Comparison of ENCODE assay signal across 8 cellular contexts in genomic region chr2:3519255-3520190, GRCh38. TPM values are rescaled to one million over a fixed set of nuclear protein-coding genes. Genes with fewer than 3 reads are reported as not detected.
DNase-seq lines count a peak whose midpoint lies in the region; ATAC-seq, FAIRE-seq and TF ChIP-seq lines count a peak whose summit lies in the region.

Gene ADI1 (minus strand): TSS chr2:3519531. CDS start chr2:3519487, 44 bp downstream.

- intact Hi-C loops in activated T-helper 1 cell treated with anti-CD3 and anti-CD28 coated beads, Interleukin-12 subunit alpha, Interleukin-12 subunit beta, Interleukin-2, Interleukin-4 antibody, amounts not matched to agents 30 ng/mL and 10 ng/mL and 1 ng/mL, durations not matched to agents 14 hours and 24 hours and 36 hours (cut with micrococcal nuclease) = loop anchor here (1.0 to 2.0 kb wide), 5 partner anchors 39 to 297 kb away; partner anchors contain the start of genes EIPR1 and RNASEH1

- H3K4me2 ChIP-seq in fibroblast of lung (ENCODE audit: extremely low read depth, insufficient read depth, low read length) = peak within 1 kb of the TSS; percentile 93

- no peaks in the 10 kb centered on the region for H3K36me3 ChIP-seq in fibroblast of lung (ENCODE audit: control insufficient read depth, insufficient read depth, low read length)

- H3K27me3 Mint-ChIP-seq in activated T-helper 1 cell treated with anti-CD3 and anti-CD28 coated beads, Interleukin-12 subunit alpha, Interleukin-12 subunit beta, Interleukin-2, Interleukin-4 antibody, amounts not matched to agents 30 ng/mL and 10 ng/mL and 1 ng/mL, durations not matched to agents 14 hours and 24 hours and 36 hours (ENCODE audit: insufficient read depth) = peaks cover 3% of the 10 kb centered on the region
- peaks cover 0 to 4% (median 0%) of the 10 kb centered on the region in 5 donors for H3K27me3 Mint-ChIP-seq in naive thymus-derived CD8-positive, alpha-beta T cell

- peak within 1 kb of the TSS; percentile 92 for H3K27ac Mint-ChIP-seq in activated T-helper 1 cell treated with anti-CD3 and anti-CD28 coated beads, Interleukin-12 subunit alpha, Interleukin-12 subunit beta, Interleukin-2, Interleukin-4 antibody, amounts not matched to agents 30 ng/mL and 10 ng/mL and 1 ng/mL, durations not matched to agents 14 hours and 24 hours and 36 hours
- H3K27ac Mint-ChIP-seq in naive thymus-derived CD8-positive, alpha-beta T cell = peak within 1 kb of the TSS; percentile 65 to 99 (median 94)

- DNase-seq in DMS114 treated with DMSO at 0.1 percent for 48 hours (lab: John Stamatoyannopoulos, UW; ENCODE audit: unreplicated experiment) (peak; percentile 36), HTR-8/SVneo (ENCODE audit: insufficient read length, low spot score) (peak; percentile 66), fibroblast of lung (ENCODE audit: low read depth in 2 of 2) (peak; percentile 67 to 77)
- peak; percentile 79 for DNase-seq in activated T-helper 1 cell treated with anti-CD3 and anti-CD28 coated beads, Interleukin-12 subunit alpha, Interleukin-12 subunit beta, Interleukin-2, Interleukin-4 antibody, amounts not matched to agents 30 ng/mL and 10 ng/mL and 1 ng/mL, durations not matched to agents 14 hours and 24 hours and 36 hours (ENCODE audit: low spot score)
- DNase-seq in naive thymus-derived CD8-positive, alpha-beta T cell = peak in 8 of 10 donors; percentile 65 to 87 (median 70)
- peak; percentile 81 for DNase-seq in stimulated activated naive CD4-positive, alpha-beta T cell treated with Interleukin-2 at 50 U/mL for 16 hours (lab: John Stamatoyannopoulos, UW)

- peaks cover 12% of the 10 kb centered on the region for H3K9me3 Mint-ChIP-seq in activated T-helper 1 cell treated with anti-CD3 and anti-CD28 coated beads, Interleukin-12 subunit alpha, Interleukin-12 subunit beta, Interleukin-2, Interleukin-4 antibody, amounts not matched to agents 30 ng/mL and 10 ng/mL and 1 ng/mL, durations not matched to agents 14 hours and 24 hours and 36 hours
- peaks cover 0 to 9% (median 4%) of the 10 kb centered on the region in 9 donors for H3K9me3 Mint-ChIP-seq in naive thymus-derived CD8-positive, alpha-beta T cell

- H4K20me1 ChIP-seq in fibroblast of lung (ENCODE audit: control insufficient read depth, extremely low read depth, insufficient read depth, low read length) = no peaks in the 10 kb centered on the region

- H2AFZ ChIP-seq in fibroblast of lung (ENCODE audit: low read length) = peak within 1 kb of the TSS; percentile 69

- no peak for FAIRE-seq in HTR-8/SVneo (lab: Jason Lieb, UNC)

- H3K9me3 ChIP-seq in fibroblast of lung (ENCODE audit: control insufficient read depth, insufficient read depth, low read depth, low read length) = no peaks in the 10 kb centered on the region

- POLR2A ChIA-PET in naive thymus-derived CD8-positive, alpha-beta T cell (lab: Charles Lee) = interaction anchor here (0.7 to 4.6 kb wide), 16 partner anchors 10 to 141 kb away, joined by 3 to 81 read pairs (median 6); partner anchors contain the start of genes EIPR1, RNASEH1, RPS7 and TRAPPC12

- peak within 1 kb of the TSS; percentile 61 to 90 (median 88) for H3K4me3 ChIP-seq in fibroblast of lung (replicated peaks in 1 of 4; ENCODE audit: control extremely low read depth in 1 of 4, insufficient read depth in 1 of 4, low read depth in 3 of 4, low read length in 4 of 4)

- peak; percentile 64 for ATAC-seq in GM21390 (IDR thresholded peaks at IDR 0.05; ENCODE audit: unreplicated experiment)
- peak; percentile 61 to 68 for ATAC-seq in naive thymus-derived CD8-positive, alpha-beta T cell

- H3K27me3 ChIP-seq in fibroblast of lung (ENCODE audit: control insufficient read depth, insufficient read depth, low read length) = no peaks in the 10 kb centered on the region

- H3K79me2 ChIP-seq in fibroblast of lung (ENCODE audit: control insufficient read depth, insufficient read depth, low read length) = peaks cover 15% of the 10 kb centered on the region

- peaks cover 17% of the 10 kb centered on the region for H3K36me3 Mint-ChIP-seq in activated T-helper 1 cell treated with anti-CD3 and anti-CD28 coated beads, Interleukin-12 subunit alpha, Interleukin-12 subunit beta, Interleukin-2, Interleukin-4 antibody, amounts not matched to agents 30 ng/mL and 10 ng/mL and 1 ng/mL, durations not matched to agents 14 hours and 24 hours and 36 hours (ENCODE audit: low read depth)
- peaks cover 2 to 9% (median 5%) of the 10 kb centered on the region in 3 donors for H3K36me3 Mint-ChIP-seq in naive thymus-derived CD8-positive, alpha-beta T cell

- TF ChIP-seq CTCF in fibroblast of lung (conservative IDR thresholded peaks at IDR 0.05 in 1 of 2, IDR thresholded peaks at IDR 0.05 in 1 of 2; ENCODE audit: low read depth in 1 of 2, low read length in 2 of 2) = no peak

- peak within 1 kb of the TSS; percentile 94 for H3K4me3 Mint-ChIP-seq in activated T-helper 1 cell treated with anti-CD3 and anti-CD28 coated beads, Interleukin-12 subunit alpha, Interleukin-12 subunit beta, Interleukin-2, Interleukin-4 antibody, amounts not matched to agents 30 ng/mL and 10 ng/mL and 1 ng/mL, durations not matched to agents 14 hours and 24 hours and 36 hours
- peak within 1 kb of the TSS; percentile 90 to 98 (median 94) for H3K4me3 Mint-ChIP-seq in naive thymus-derived CD8-positive, alpha-beta T cell

- peaks cover 14% of the 10 kb centered on the region for H3K4me1 ChIP-seq in fibroblast of lung (ENCODE audit: control insufficient read depth, extremely low read depth, insufficient read depth, low read length)

- H3K9ac ChIP-seq in fibroblast of lung (ENCODE audit: insufficient read depth, low read length) = peak within 1 kb of the TSS; percentile 89

- peak within 1 kb of the TSS; percentile 80 for H3K27ac ChIP-seq in fibroblast of lung (ENCODE audit: insufficient read depth, low read length)

- H3K4me1 Mint-ChIP-seq in activated T-helper 1 cell treated with anti-CD3 and anti-CD28 coated beads, Interleukin-12 subunit alpha, Interleukin-12 subunit beta, Interleukin-2, Interleukin-4 antibody, amounts not matched to agents 30 ng/mL and 10 ng/mL and 1 ng/mL, durations not matched to agents 14 hours and 24 hours and 36 hours (ENCODE audit: low read depth) = peaks cover 41% of the 10 kb centered on the region
- H3K4me1 Mint-ChIP-seq in naive thymus-derived CD8-positive, alpha-beta T cell = peaks cover 27 to 43% (median 39%) of the 10 kb centered on the region in 4 donors

TF ChIP-seq in PFSK-1, 5 proteins besides CTCF, POLR2A, EP300 and RAD21:
- no peak for TF ChIP-seq REST (IDR thresholded peaks at IDR 0.05; ENCODE audit: insufficient read depth in 1 of 2, low read depth in 2 of 2, low read length in 2 of 2)
- TF ChIP-seq POLR2AphosphoS5 (IDR thresholded peaks at IDR 0.05; ENCODE audit: low read depth, low read length) = peak; percentile 88
- peak; percentile 61; the same call in 1 of the 2 replicates for TF ChIP-seq TAF1 (IDR thresholded peaks at IDR 0.05; ENCODE audit: borderline replicate concordance, insufficient read depth, low read length)
- peak; percentile 66 for TF ChIP-seq FOXP2 (optimal IDR thresholded peaks at IDR 0.05; ENCODE audit: borderline replicate concordance, extremely low read depth, extremely low read length, insufficient read depth)

RNA-seq across cellular contexts. Expression of gene ADI1, which starts in this region (rescaled TPM):
- 50.1 TPM for polyA plus RNA-seq in PFSK-1 (2012; ENCODE audit: insufficient read length, low read depth)
- total RNA-seq in activated T-helper 1 cell treated with anti-CD3 and anti-CD28 coated beads, Interleukin-12 subunit alpha, Interleukin-12 subunit beta, Interleukin-2, Interleukin-4 antibody, amounts not matched to agents 30 ng/mL and 10 ng/mL and 1 ng/mL, durations not matched to agents 14 hours and 24 hours and 36 hours = 35.5 and 36.0 TPM in 2 replicates
- 22.1 and 41.9 TPM in 2 replicates for total RNA-seq in fibroblast of lung
- polyA plus RNA-seq in fibroblast of lung = 69.3 and 83.0 TPM in 2 replicates
- 62.6 and 75.5 TPM in 2 replicates for polyA plus RNA-seq in fibroblast of lung (2012)
- polyA minus RNA-seq in fibroblast of lung (ENCODE audit: low replicate concordance) = 17.5 and 23.5 TPM in 2 replicates
- total RNA-seq in naive thymus-derived CD8-positive, alpha-beta T cell = 10 to 100 TPM; 30.1 to 33.2 TPM
- polyA plus RNA-seq in naive thymus-derived CD8-positive, alpha-beta T cell = 10 to 100 TPM; 22.0 to 28.5 (median 25.8) TPM

Comparison
In these comparisons a context has a peak if more than half of its experiments do, and no peak if none do; other contexts are left out.
1. Peak in every context shown above with its lines: DNase-seq, ATAC-seq, H3K4me3 ChIP-seq and H3K27ac ChIP-seq.